ENCODE assay signal across 8 cellular contexts in the genomic region with DNA sequence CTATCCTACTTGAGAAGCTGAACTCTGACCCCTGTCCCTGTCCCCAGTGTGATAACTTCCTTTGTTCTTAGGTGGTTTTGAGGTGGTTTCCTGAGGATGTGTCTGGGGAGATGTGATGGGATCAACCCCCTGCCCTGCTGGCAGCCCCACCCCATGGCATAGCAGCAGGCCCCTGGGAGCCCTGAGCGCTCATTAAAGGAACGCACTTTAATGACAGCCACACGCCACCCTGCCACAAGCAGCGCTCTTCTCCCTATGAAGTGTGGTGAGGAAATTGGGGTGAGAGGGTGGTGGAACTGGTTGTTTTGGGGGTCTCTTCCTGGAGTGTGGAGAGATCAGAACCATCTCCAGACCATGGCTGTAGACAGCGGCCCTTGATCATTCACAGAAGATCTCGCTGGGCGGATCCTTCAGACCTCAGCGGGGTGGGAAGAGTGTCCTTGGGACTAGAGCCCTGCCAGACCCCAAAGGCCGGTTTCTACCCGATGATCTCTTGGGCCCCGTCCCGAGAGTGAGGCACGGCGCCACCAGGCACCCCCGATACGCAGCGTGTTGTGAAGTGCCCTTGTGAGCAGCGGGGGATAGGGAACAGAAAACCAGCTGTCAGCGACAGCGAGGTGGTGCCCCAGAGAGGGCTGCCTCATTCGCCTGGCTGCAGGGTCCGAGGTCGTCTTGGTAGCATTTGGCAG. TPM values are rescaled to one million over a fixed set of nuclear protein-coding genes. Genes with fewer than 3 reads are reported as not detected.
A peak's percentile ranks its signal among the peaks of the same experiment; 100 is the strongest.
DNase-seq lines count a peak whose midpoint lies in the region; ATAC-seq lines count a peak whose summit lies in the region.

No MANE protein-coding gene starts in this region.

- H3K9me3 ChIP-seq in adipocyte (ENCODE audit: control insufficient read depth, low read length) (no peaks in the 10 kb centered on the region), aorta (ENCODE audit: control insufficient read depth, low read length) (no peaks in the 10 kb centered on the region)

- DNase-seq in activated naive CD4-positive, alpha-beta T cell treated with Interleukin-2 at 50 U/mL for 16 hours = no peak
- DNase-seq in adipocyte (ENCODE audit: low read depth) (no peak), memory B cell (ENCODE audit: low spot score in 2 of 2) (no peak), aorta (peak; percentile 43 to 70), islet precursor cell (no peak), NCI-H2171 treated with DMSO at 0.1 percent for 48 hours (lab: John Stamatoyannopoulos, UW) (no peak), kidney glomerular epithelial cell (lab: John Stamatoyannopoulos, UW) (no peak)

- peak overlapping the region; percentile 35 for H3K9ac ChIP-seq in adipocyte (ENCODE audit: low read length)

- peak overlapping the region; percentile 98 for H3K27ac Mint-ChIP-seq in activated naive CD4-positive, alpha-beta T cell treated with anti-CD3 and anti-CD28 coated beads, Interleukin-2, amount 50 U/mL, for 24 hours
- peak overlapping the region; percentile 94 for H3K27ac Mint-ChIP-seq in memory B cell

- H3K27ac ChIP-seq in aorta (ENCODE audit: low read depth in 1 of 2, low read length in 2 of 2) = peak overlapping the region in 1 of 2 donors; percentile 61

- H3K4me3 Mint-ChIP-seq in activated naive CD4-positive, alpha-beta T cell treated with anti-CD3 and anti-CD28 coated beads, Interleukin-2, amount 50 U/mL, for 24 hours = peak overlapping the region; percentile 86
- peak overlapping the region; percentile 85 for H3K4me3 Mint-ChIP-seq in memory B cell

- intact Hi-C loops in aorta (cut with DNase I) = no loop called here

- H3K4me3 ChIP-seq in adipocyte (ENCODE audit: low read length) = peak overlapping the region; percentile 33
- H3K4me3 ChIP-seq in aorta (ENCODE audit: low read length in 2 of 2) = no peak overlapping the region

- peak; percentile 35 for ATAC-seq in memory B cell (ENCODE audit: low read depth)
- no peak for ATAC-seq in aorta (ENCODE audit: low FRiP score)

- WGBS in aorta, 2 donors = 93 to 95% methylated on average over 23 of the region's 23 CpGs

- H3K4me1 ChIP-seq in adipocyte (ENCODE audit: control insufficient read depth, insufficient read depth, low read length) (peaks cover 37% of the 10 kb centered on the region), aorta (ENCODE audit: control insufficient read depth in 1 of 2, insufficient read depth in 2 of 2, low read length in 2 of 2) (peaks cover 0 to 3% of the 10 kb centered on the region in 2 donors)

- H3K36me3 Mint-ChIP-seq in activated naive CD4-positive, alpha-beta T cell treated with anti-CD3 and anti-CD28 coated beads, Interleukin-2, amount 50 U/mL, for 24 hours = peaks cover 5% of the 10 kb centered on the region
- H3K36me3 Mint-ChIP-seq in memory B cell = no peaks in the 10 kb centered on the region

- H3K36me3 ChIP-seq in adipocyte (ENCODE audit: control insufficient read depth, insufficient read depth, low read length, severe bottlenecking) (no peaks in the 10 kb centered on the region), aorta (ENCODE audit: control insufficient read depth in 1 of 2, insufficient read depth in 2 of 2, low read length in 1 of 2) (no peaks in the 10 kb centered on the region)

- no peaks in the 10 kb centered on the region for H3K9me3 Mint-ChIP-seq in activated naive CD4-positive, alpha-beta T cell treated with anti-CD3 and anti-CD28 coated beads, Interleukin-2, amount 50 U/mL, for 24 hours
- H3K9me3 Mint-ChIP-seq in memory B cell = no peaks in the 10 kb centered on the region

- H3K27me3 Mint-ChIP-seq in activated naive CD4-positive, alpha-beta T cell treated with anti-CD3 and anti-CD28 coated beads, Interleukin-2, amount 50 U/mL, for 24 hours = no peaks in the 10 kb centered on the region
- H3K27me3 Mint-ChIP-seq in memory B cell = no peaks in the 10 kb centered on the region

- peaks cover 40% of the 10 kb centered on the region for H3K4me1 Mint-ChIP-seq in activated naive CD4-positive, alpha-beta T cell treated with anti-CD3 and anti-CD28 coated beads, Interleukin-2, amount 50 U/mL, for 24 hours
- peaks cover 28% of the 10 kb centered on the region for H3K4me1 Mint-ChIP-seq in memory B cell

- H3K27me3 ChIP-seq in adipocyte (replicated peaks; ENCODE audit: control insufficient read depth, insufficient read depth, low read length) = no peaks in the 10 kb centered on the region
- no peaks in the 10 kb centered on the region for H3K27me3 ChIP-seq in aorta (ENCODE audit: control insufficient read depth in 1 of 2, insufficient read depth in 2 of 2, low read length in 1 of 2)

RNA-seq across cellular contexts. Expression of a gene that starts 45.4 kb away (rescaled TPM):
- total RNA-seq in aorta = 10 to 100 TPM; 26.8 to 38.7 TPM
- polyA plus RNA-seq in aorta = 10 to 100 TPM in 1 of 2 donors, 1 to 10 TPM in 1; 8.6 to 17.9 TPM

Comparison
In these comparisons a context has a peak if more than half of its experiments do, and no peak if none do; other contexts are left out.
1. DNase-seq: peak in aorta (2 of 2); none in activated naive CD4-positive, alpha-beta T cell treated with Interleukin-2 at 50 U/mL for 16 hours (single experiment), adipocyte (single experiment), memory B cell (0 of 2), islet precursor cell (single experiment), NCI-H2171 treated with DMSO at 0.1 percent for 48 hours (single experiment) and kidney glomerular epithelial cell (single experiment).